In the genomic region with DNA sequence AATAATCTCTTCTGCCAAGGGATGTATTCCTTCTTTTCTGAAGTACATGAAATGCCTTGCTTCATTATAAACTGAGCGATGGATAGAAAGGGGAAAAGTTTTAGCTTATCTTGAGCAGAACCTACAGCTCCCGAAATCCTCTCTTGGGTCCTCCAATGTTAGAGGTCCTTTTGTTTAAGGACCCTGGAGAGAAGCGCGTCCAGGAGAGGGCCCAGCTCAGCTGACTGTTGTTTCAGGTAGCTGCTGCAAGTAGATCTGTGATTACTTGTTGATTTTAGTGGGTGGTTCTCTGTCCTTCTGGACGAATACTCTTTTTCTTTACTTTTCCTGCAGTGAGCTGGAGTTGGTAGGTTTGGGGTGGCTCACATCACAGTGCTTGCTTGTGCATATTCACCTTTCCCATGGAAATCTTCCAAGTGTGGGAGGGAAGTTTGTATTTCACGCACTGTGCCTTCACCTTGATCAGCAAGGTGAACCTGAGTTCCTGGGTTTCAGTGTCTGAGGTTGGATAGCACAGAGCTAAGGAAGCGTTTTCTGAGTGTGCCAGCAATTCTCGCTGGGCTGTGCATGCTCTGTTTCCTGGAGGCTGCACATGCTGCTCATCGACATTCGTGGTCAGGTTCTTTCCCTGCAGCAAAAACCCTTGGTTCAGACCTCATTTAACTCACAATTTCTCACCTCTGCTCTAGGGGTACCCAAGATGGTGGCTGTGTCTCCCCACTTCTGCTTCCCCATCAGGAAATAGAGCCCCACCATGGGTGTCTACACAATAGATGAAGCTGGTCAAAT, we compare ENCODE assay signal across 11 cellular contexts.
A peak's percentile ranks its signal among the peaks of the same experiment; 100 is the strongest.
DNase-seq lines count a peak whose midpoint lies in the region; ATAC-seq and TF ChIP-seq lines count a peak whose summit lies in the region.
"Had no signal": no experiment of that assay in that cellular context is flagged by ENCODE, and none has a peak within 500 bp of the region (broad histone marks: within the 10 kb centered on the region; RNA-seq: fewer than 3 reads in every experiment).

No MANE protein-coding gene starts in this region.

- no peaks in the 10 kb centered on the region for H3K27me3 Mint-ChIP-seq in activated naive CD8-positive, alpha-beta T cell treated with anti-CD3 and anti-CD28 coated beads for 36 hours
- H3K27me3 Mint-ChIP-seq in stimulated activated memory B cell treated with anti-CD40 and anti-IgM and Interleukin-4, amounts not matched to agents 10 μg/mL and 1 μg/mL and 100 μg/mL, for 72 hours = no peaks in the 10 kb centered on the region

- peak overlapping the region; percentile 89 for H3K27ac Mint-ChIP-seq in activated naive CD8-positive, alpha-beta T cell treated with anti-CD3 and anti-CD28 coated beads for 36 hours
- peak overlapping the region; percentile 76 for H3K27ac Mint-ChIP-seq in stimulated activated memory B cell treated with anti-CD40 and anti-IgM and Interleukin-4, amounts not matched to agents 10 μg/mL and 1 μg/mL and 100 μg/mL, for 72 hours

- CTCF ChIA-PET in HEK293T (lab: Yijun Ruan, JAX) = no interaction called here

- POLR2A ChIA-PET in HEK293T (lab: Yijun Ruan, JAX) = no interaction called here

- peaks cover 67% of the 10 kb centered on the region for H3K4me1 Mint-ChIP-seq in activated naive CD8-positive, alpha-beta T cell treated with anti-CD3 and anti-CD28 coated beads for 36 hours
- peaks cover 58% of the 10 kb centered on the region for H3K4me1 Mint-ChIP-seq in stimulated activated memory B cell treated with anti-CD40 and anti-IgM and Interleukin-4, amounts not matched to agents 10 μg/mL and 1 μg/mL and 100 μg/mL, for 72 hours

- ATAC-seq in HG02870 (IDR thresholded peaks at IDR 0.05; ENCODE audit: unreplicated experiment) = peak; percentile 51
- peak; percentile 48 for ATAC-seq in stimulated activated memory B cell treated with anti-CD40 and anti-IgM and Interleukin-4, amounts not matched to agents 10 μg/mL and 1 μg/mL and 100 μg/mL, for 72 hours

- DNase-seq in activated T-cell treated with anti-CD3 and anti-CD28 coated beads for 48 hours (ENCODE audit: low read depth) (peak; percentile 25), activated T-cell treated with anti-CD3 and anti-CD28 coated beads for 4 hours (no peak), NOMO-1 (lab: John Stamatoyannopoulos, UW; ENCODE audit: unreplicated experiment in 2 of 2) (no peak), HEK293T (ENCODE audit: extremely low spot score) (no peak), NCI-H446 (lab: John Stamatoyannopoulos, UW) (no peak)
- peak; percentile 52 for DNase-seq in activated naive CD8-positive, alpha-beta T cell treated with anti-CD3 and anti-CD28 coated beads for 36 hours
- DNase-seq: activated CD8-positive, alpha-beta memory T cell treated with anti-CD3 and anti-CD28 coated beads, Interleukin-2, amount 50 U/mL, for 4 hours; hippocampal formation; MM.1S had no signal

- H3K36me3 Mint-ChIP-seq in activated naive CD8-positive, alpha-beta T cell treated with anti-CD3 and anti-CD28 coated beads for 36 hours = peaks cover 73% of the 10 kb centered on the region
- H3K36me3 Mint-ChIP-seq in stimulated activated memory B cell treated with anti-CD40 and anti-IgM and Interleukin-4, amounts not matched to agents 10 μg/mL and 1 μg/mL and 100 μg/mL, for 72 hours = peaks cover 54% of the 10 kb centered on the region

- H3K4me3 Mint-ChIP-seq in activated naive CD8-positive, alpha-beta T cell treated with anti-CD3 and anti-CD28 coated beads for 36 hours = peak overlapping the region; percentile 48
- no peak overlapping the region for H3K4me3 Mint-ChIP-seq in stimulated activated memory B cell treated with anti-CD40 and anti-IgM and Interleukin-4, amounts not matched to agents 10 μg/mL and 1 μg/mL and 100 μg/mL, for 72 hours

- peaks cover 19% of the 10 kb centered on the region for H3K9me3 Mint-ChIP-seq in activated naive CD8-positive, alpha-beta T cell treated with anti-CD3 and anti-CD28 coated beads for 36 hours
- H3K9me3 Mint-ChIP-seq in stimulated activated memory B cell treated with anti-CD40 and anti-IgM and Interleukin-4, amounts not matched to agents 10 μg/mL and 1 μg/mL and 100 μg/mL, for 72 hours = no peaks in the 10 kb centered on the region

TF ChIP-seq in HEK293T, 16 proteins besides CTCF, POLR2A, EP300 and RAD21:
- TF ChIP-seq BHLHE40 (IDR thresholded peaks at IDR 0.05; ENCODE audit: borderline replicate concordance) (no peak), FOXA1 (IDR thresholded peaks at IDR 0.05) (no peak), ZNF384 (IDR thresholded peaks at IDR 0.05) (no peak), FOXM1 (IDR thresholded peaks at IDR 0.05; ENCODE audit: borderline replicate concordance) (no peak), HDGF (IDR thresholded peaks at IDR 0.05; ENCODE audit: borderline replicate concordance) (no peak)
- TF ChIP-seq, protein P1, sequence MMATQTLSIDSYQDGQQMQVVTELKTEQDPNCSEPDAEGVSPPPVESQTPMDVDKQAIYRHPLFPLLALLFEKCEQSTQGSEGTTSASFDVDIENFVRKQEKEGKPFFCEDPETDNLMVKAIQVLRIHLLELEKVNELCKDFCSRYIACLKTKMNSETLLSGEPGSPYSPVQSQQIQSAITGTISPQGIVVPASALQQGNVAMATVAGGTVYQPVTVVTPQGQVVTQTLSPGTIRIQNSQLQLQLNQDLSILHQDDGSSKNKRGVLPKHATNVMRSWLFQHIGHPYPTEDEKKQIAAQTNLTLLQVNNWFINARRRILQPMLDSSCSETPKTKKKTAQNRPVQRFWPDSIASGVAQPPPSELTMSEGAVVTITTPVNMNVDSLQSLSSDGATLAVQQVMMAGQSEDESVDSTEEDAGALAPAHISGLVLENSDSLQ (IDR thresholded peaks at IDR 0.05) = no peak

Comparison
In these comparisons a context has a peak if more than half of its experiments do, and no peak if none do; other contexts are left out.
1. DNase-seq: peak in activated T-cell treated with anti-CD3 and anti-CD28 coated beads for 48 hours (single experiment) and activated naive CD8-positive, alpha-beta T cell treated with anti-CD3 and anti-CD28 coated beads for 36 hours (single experiment); none in activated T-cell treated with anti-CD3 and anti-CD28 coated beads for 4 hours (single experiment), NOMO-1 (0 of 2), HEK293T (single experiment) and NCI-H446 (0 of 2).